Comparison of ENCODE assay signal across 24 cellular contexts in the genomic region with DNA sequence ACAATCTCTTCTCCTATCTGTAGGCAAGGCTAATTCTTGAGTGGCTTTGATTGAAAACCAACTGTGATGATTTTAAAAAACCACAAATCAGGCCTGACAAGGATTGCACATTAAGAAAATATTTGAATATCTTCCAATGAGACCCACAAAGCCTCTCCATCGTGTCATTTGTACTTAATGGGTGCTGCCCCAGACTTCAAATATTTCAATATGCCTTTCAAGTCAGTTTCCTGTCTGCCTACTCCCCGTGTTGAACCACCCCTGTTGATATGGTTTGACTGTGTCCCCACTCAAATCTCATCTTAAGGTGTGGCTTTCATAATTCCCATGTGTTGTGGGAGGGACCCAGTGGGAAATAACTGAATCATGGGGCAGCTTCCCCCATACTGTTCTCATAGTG.
A peak's percentile ranks its signal among the peaks of the same experiment; 100 is the strongest.
DNase-seq lines count a peak whose midpoint lies in the region; ATAC-seq and TF ChIP-seq lines count a peak whose summit lies in the region.
"Had no signal": no experiment of that assay in that cellular context is flagged by ENCODE, and none has a peak within 500 bp of the region (broad histone marks: within the 10 kb centered on the region; RNA-seq: fewer than 3 reads in every experiment).

No MANE protein-coding gene starts in this region.

- H3K27ac ChIP-seq in mammary epithelial cell (ENCODE audit: insufficient read depth, low read depth, low read length) = no peak overlapping the region
- H3K27ac ChIP-seq: C4-2B, Peyer's patch, SK-N-MC had no signal

- POLR2A ChIA-PET in Caco-2 (lab: Charles Lee) = no interaction called here

- H3K4me3 ChIP-seq in Caco-2 (ENCODE audit: low read depth, low read length) = no peak overlapping the region
- no peak overlapping the region for H3K4me3 ChIP-seq in mammary epithelial cell (replicated peaks in 1 of 3; ENCODE audit: insufficient read depth in 1 of 3, low read depth in 2 of 3, low read length in 3 of 3)
- H3K4me3 ChIP-seq: Peyer's patch, SK-N-MC had no signal

- DNase-seq in A172 (ENCODE audit: low spot score) = peak; percentile 39
- DNase-seq in Caco-2 = no peak
- DNase-seq in NCI-H226 = peak; percentile 48
- DNase-seq in mammary epithelial cell = peak; percentile 63
- DNase-seq in OCI-M2 (lab: John Stamatoyannopoulos, UW; ENCODE audit: unreplicated experiment) = no peak
- DNase-seq: CD8-positive, alpha-beta T cell; DMS 273 treated with DMSO at 0.1 percent for 48 hours; DMS79; H9; KBM-7; MM.1S; NCI-H1417; NCI-H1694; NCI-H2029 treated with DMSO at 0.1 percent for 48 hours; NCI-H2227 treated with DMSO at 0.1 percent for 48 hours; NCI-H510A; NCI-H69; Peyer's patch; SIG-M5 had no signal

- H3K27me3 ChIP-seq in Caco-2 (replicated peaks; ENCODE audit: control insufficient read depth, insufficient read depth, low read length) (no peaks in the 10 kb centered on the region), mammary epithelial cell (ENCODE audit: insufficient read depth, low read length) (no peaks in the 10 kb centered on the region)
- H3K27me3 ChIP-seq: Peyer's patch had no signal

- intact Hi-C loops in Caco-2 (cut with micrococcal nuclease; ENCODE audit: unreplicated experiment) = no loop called here
- intact Hi-C loops in mammary epithelial cell (cut with micrococcal nuclease) = no loop called here

- H3K4me1 ChIP-seq in Caco-2 (peaks cover 45% of the 10 kb centered on the region), mammary epithelial cell (ENCODE audit: insufficient read depth, low read length) (peaks cover 24% of the 10 kb centered on the region)
- H3K4me1 ChIP-seq: Peyer's patch had no signal

- no peaks in the 10 kb centered on the region for H3K79me2 ChIP-seq in mammary epithelial cell (ENCODE audit: insufficient read depth, low read length)

- TF ChIP-seq CTCF in Caco-2 (IDR thresholded peaks at IDR 0.05; ENCODE audit: insufficient read depth in 1 of 2, low read depth in 1 of 2, low read length in 1 of 2, severe bottlenecking in 1 of 2, unreplicated experiment in 1 of 2) (no peak), mammary epithelial cell (conservative IDR thresholded peaks at IDR 0.05 in 1 of 2, IDR thresholded peaks at IDR 0.05 in 1 of 2; ENCODE audit: extremely low read depth in 1 of 2, insufficient read depth in 1 of 2, low read depth in 1 of 2, low read length in 2 of 2) (no peak)

- no peaks in the 10 kb centered on the region for H3K27me3 Mint-ChIP-seq in Caco-2 (ENCODE audit: insufficient read depth, unreplicated experiment)

- H3K4me2 ChIP-seq in mammary epithelial cell (ENCODE audit: insufficient read depth, low read depth, low read length) = no peak overlapping the region

- H4K20me1 ChIP-seq in mammary epithelial cell (ENCODE audit: insufficient read depth, low read length) = no peaks in the 10 kb centered on the region

- H3K36me3 Mint-ChIP-seq in Caco-2 (ENCODE audit: insufficient read depth, unreplicated experiment) = peaks cover 4% of the 10 kb centered on the region
- H3K36me3 Mint-ChIP-seq: CD8-positive, alpha-beta T cell had no signal

- H3K4me1 Mint-ChIP-seq in Caco-2 (ENCODE audit: low read depth, unreplicated experiment) = peaks cover 50% of the 10 kb centered on the region
- H3K4me1 Mint-ChIP-seq: B cell had no signal

- CTCF ChIA-PET in Caco-2 (lab: Charles Lee) = no interaction called here
- CTCF ChIA-PET in mammary epithelial cell (lab: Charles Lee; ENCODE audit: low non-redundant PET) = no interaction called here

- H3K27ac Mint-ChIP-seq in Caco-2 (ENCODE audit: unreplicated experiment) = peak overlapping the region; percentile 83
- H3K27ac Mint-ChIP-seq: B cell; CD8-positive, alpha-beta T cell; H9 had no signal

- H3K9me3 ChIP-seq in Caco-2 (no peaks in the 10 kb centered on the region), mammary epithelial cell (replicated peaks; ENCODE audit: insufficient read depth, low read length) (no peaks in the 10 kb centered on the region)
- H3K9me3 ChIP-seq: Peyer's patch had no signal

- WGBS in mammary epithelial cell (ENCODE audit: low coverage, missing lambda C conversion rate) = 4% methylated on average over 2 of the region's 2 CpGs

- H3K9me3 Mint-ChIP-seq in Caco-2 (ENCODE audit: unreplicated experiment) = no peaks in the 10 kb centered on the region
- H3K9me3 Mint-ChIP-seq: H9 had no signal

- no peak overlapping the region for H2AFZ ChIP-seq in mammary epithelial cell (ENCODE audit: low read depth, low read length)

- in situ Hi-C loops in mammary epithelial cell (cut with MboI; ENCODE audit: low sequenced_read_pairs in 2 of 2) = no loop called here

- dilution Hi-C loops in mammary epithelial cell (cut with HindIII; ENCODE audit: low sequenced_read_pairs) = no loop called here

- no peak overlapping the region for H3K4me3 Mint-ChIP-seq in Caco-2 (ENCODE audit: unreplicated experiment)
- H3K4me3 Mint-ChIP-seq: B cell; CD8-positive, alpha-beta T cell; H9 had no signal

- BruUV-seq in Caco-2 (replicated peaks; lab: Mats Ljungman, UMichigan) (no TSS peak), mammary epithelial cell (replicated peaks; lab: Mats Ljungman, UMichigan) (no TSS peak)

- H3K36me3 ChIP-seq in Caco-2 (ENCODE audit: control insufficient read depth, insufficient read depth, low read length) = no peaks in the 10 kb centered on the region
- no peaks in the 10 kb centered on the region for H3K36me3 ChIP-seq in mammary epithelial cell (ENCODE audit: insufficient read depth, low read length)
- H3K36me3 ChIP-seq: Peyer's patch had no signal

- no peak for ATAC-seq in GM18858 (IDR thresholded peaks at IDR 0.05; ENCODE audit: unreplicated experiment)
- no peak for ATAC-seq in HG02571 (IDR thresholded peaks at IDR 0.05; ENCODE audit: unreplicated experiment)
- ATAC-seq: CD8-positive, alpha-beta T cell had no signal

- H3K9ac ChIP-seq in mammary epithelial cell (ENCODE audit: insufficient read depth, low read length) = no peak overlapping the region

Comparison
In these comparisons a context has a peak if more than half of its experiments do, and no peak if none do; other contexts are left out.
1. DNase-seq: peak in A172 (single experiment), NCI-H226 (single experiment) and mammary epithelial cell (single experiment); none in Caco-2 (0 of 2) and OCI-M2 (single experiment).